ENCODE assay signal across 8 cellular contexts in genomic region chr2:38968021-38968420, GRCh38.
"Had no signal": no experiment of that assay in that cellular context is flagged by ENCODE, and none has a peak within 500 bp of the region (broad histone marks: within the 10 kb centered on the region; RNA-seq: fewer than 3 reads in every experiment).

No MANE protein-coding gene starts in this region.

- H3K9me3 ChIP-seq: HAP-1 had no signal

- H3K4me2 ChIP-seq: GM23338 had no signal

- DNase-seq: GM23248, GOT3, H7, H9, HCEC 1CT, HFFc6 had no signal

- H3K4me1 ChIP-seq: HAP-1 had no signal

- H3K4me3 ChIP-seq: GM23248, GM23338, HAP-1 had no signal

- H3K9ac ChIP-seq: GM23248 had no signal

- H3K27ac ChIP-seq: GM23248 had no signal

- H2AFZ ChIP-seq: GM23248, GM23338 had no signal

- H3K36me3 ChIP-seq: HAP-1 had no signal
